13 cellular contexts compared by ENCODE assay signal in genomic region chr5:158451203-158451982, GRCh38.
DNase-seq lines count a peak whose midpoint lies in the region; ATAC-seq and TF ChIP-seq lines count a peak whose summit lies in the region.
"Had no signal": no experiment of that assay in that cellular context is flagged by ENCODE, and none has a peak within 500 bp of the region (broad histone marks: within the 10 kb centered on the region; RNA-seq: fewer than 3 reads in every experiment).

No MANE protein-coding gene starts in this region.

- H3K36me3 ChIP-seq in ascending aorta (no peaks in the 10 kb centered on the region), left ventricle myocardium inferior (no peaks in the 10 kb centered on the region), HAP-1 (replicated peaks) (no peaks in the 10 kb centered on the region)

- intact Hi-C loops in ascending aorta (cut with DNase I), result no loop called here
- intact Hi-C loops in left ventricle myocardium inferior (cut with micrococcal nuclease), result no loop called here

- H3K27me3 ChIP-seq in ascending aorta (no peaks in the 10 kb centered on the region), left ventricle myocardium inferior (ENCODE audit: low read depth) (no peaks in the 10 kb centered on the region), HAP-1 (ENCODE audit: low read depth) (no peaks in the 10 kb centered on the region)

- no peaks in the 10 kb centered on the region for H3K9me3 ChIP-seq in ascending aorta
- H3K9me3 ChIP-seq in left ventricle myocardium inferior (replicated peaks), result no peaks in the 10 kb centered on the region
- no peaks in the 10 kb centered on the region for H3K9me3 ChIP-seq in HAP-1

- no peak overlapping the region for H3K4me3 ChIP-seq in ascending aorta
- no peak overlapping the region for H3K4me3 ChIP-seq in left ventricle myocardium inferior
- no peak overlapping the region for H3K4me3 ChIP-seq in HAP-1

- in situ Hi-C loops in HAP-1 (cut with MboI; ENCODE audit: low sequenced_read_pairs), result no loop called here

- H3K4me1 ChIP-seq in ascending aorta (no peaks in the 10 kb centered on the region), left ventricle myocardium inferior (peaks cover 16% of the 10 kb centered on the region), HAP-1 (no peaks in the 10 kb centered on the region)

- no peak for ATAC-seq in GM19463 (IDR thresholded peaks at IDR 0.05; ENCODE audit: unreplicated experiment)
- ATAC-seq: activated naive CD4-positive, alpha-beta T cell treated with anti-CD3 and anti-CD28 coated beads, Interleukin-2, amount 50 U/mL, for 72 hours; stimulated activated naive CD8-positive, alpha-beta T cell treated with anti-CD3 and anti-CD28 coated beads, Interleukin-15, Interleukin-2, amounts not matched to agents 100 U/mL and 50 U/mL, for 24 hours had no signal

- no peak for TF ChIP-seq CTCF in ascending aorta (IDR thresholded peaks at IDR 0.05)
- TF ChIP-seq CTCF in left ventricle myocardium inferior (IDR thresholded peaks at IDR 0.05; ENCODE audit: borderline replicate concordance), result no peak

- H3K27ac ChIP-seq in ascending aorta, result peak overlapping the region in 1 of 2 donors; percentile 58
- peak overlapping the region; percentile 56 for H3K27ac ChIP-seq in left ventricle myocardium inferior (replicated peaks)
- H3K27ac ChIP-seq: C4-2B had no signal

- peak; percentile 29 for DNase-seq in GM03348 (ENCODE audit: low spot score)
- peak; percentile 56 to 83 for DNase-seq in ascending aorta (ENCODE audit: low spot score in 2 of 2)
- DNase-seq in left ventricle myocardium inferior, result peak; percentile 58
- DNase-seq in renal cortical epithelial cell (ENCODE audit: low read depth), result peak; percentile 79
- no peak for DNase-seq in D341Med (ENCODE audit: low spot score)
- no peak for DNase-seq in HAP-1 (ENCODE audit: low spot score in 2 of 2)
- DNase-seq in stimulated activated CD4-positive, alpha-beta T cell treated with anti-CD3 and anti-CD28 coated beads, Interleukin-2, amount 100 ng/mL, for 24 hours, result no peak
- DNase-seq: activated CD4-positive, alpha-beta T cell treated with anti-CD3 and anti-CD28 coated beads for 48 hours; NCI-H1694; stimulated activated naive CD8-positive, alpha-beta T cell treated with anti-CD3 and anti-CD28 coated beads, Interleukin-15, Interleukin-2, amounts not matched to agents 100 U/mL and 50 U/mL, for 24 hours had no signal

Comparison
In these comparisons a context has a peak if more than half of its experiments do, and no peak if none do; other contexts are left out.
1. DNase-seq: peak in GM03348 (single experiment), ascending aorta (2 of 2), left ventricle myocardium inferior (single experiment) and renal cortical epithelial cell (single experiment); none in D341Med (single experiment), HAP-1 (0 of 2) and stimulated activated CD4-positive, alpha-beta T cell treated with anti-CD3 and anti-CD28 coated beads, Interleukin-2, amount 100 ng/mL, for 24 hours (0 of 2).